Comparison of ENCODE assay signal across 34 cellular contexts in the genomic region with DNA sequence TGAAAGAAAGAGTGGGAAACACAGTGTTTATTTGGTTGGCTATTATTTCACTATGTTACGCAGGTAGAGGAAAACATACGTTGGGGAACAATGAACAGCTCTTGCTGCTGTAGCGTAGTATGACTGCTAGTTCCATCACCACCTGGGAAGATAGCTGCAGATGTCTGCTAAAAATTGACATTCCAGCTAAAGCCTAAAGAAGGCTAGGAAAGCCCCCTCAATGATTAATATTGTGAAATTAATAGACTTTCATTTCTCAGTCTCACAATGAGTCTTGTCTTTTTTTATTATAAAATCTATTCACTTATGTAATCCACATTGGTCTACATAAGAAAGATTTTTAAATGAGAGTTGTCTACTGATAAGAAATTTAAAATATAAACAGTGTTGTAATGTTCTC.
"Had no signal": no experiment of that assay in that cellular context is flagged by ENCODE, and none has a peak within 500 bp of the region (broad histone marks: within the 10 kb centered on the region; RNA-seq: fewer than 3 reads in every experiment).

No MANE protein-coding gene starts in this region.

- DNase-seq: activated CD4-positive, alpha-beta memory T cell treated with anti-CD3 and anti-CD28 coated beads, Interleukin-2, amount 10 ng/mL, durations not matched to agents 7 days and 5 days; activated CD4-positive, alpha-beta T cell treated with anti-CD3 and anti-CD28 coated beads for 36 hours; activated CD4-positive, alpha-beta T cell treated with anti-CD3 and anti-CD28 coated beads, Interleukin-2, amount 10 ng/mL, durations not matched to agents 24 days and 14 days; activated CD4-positive, alpha-beta T cell treated with anti-CD3 and anti-CD28 coated beads, Interleukin-2, amount 50 U/mL, for 4 hours; activated CD4-positive, CD25-positive, alpha-beta regulatory T cell; activated CD4-positive, CD25-positive, alpha-beta regulatory T cell treated with anti-CD3 and anti-CD28 coated beads, Interleukin-2, amount 50 U/mL, for 72 hours; activated CD8-positive, alpha-beta memory T cell treated with anti-CD3 and anti-CD28 coated beads for 24 hours; activated effector memory CD4-positive, alpha-beta T cell treated with Interleukin-2 at 50 U/mL for 16 hours; activated gamma-delta T cell treated with Interleukin-2 at 50 U/mL for 16 hours; activated naive CD4-positive, alpha-beta T cell treated with Interleukin-2 at 50 U/mL for 16 hours; activated naive CD8-positive, alpha-beta T cell treated with anti-CD3 and anti-CD28 coated beads for 36 hours; activated naive CD8-positive, alpha-beta T cell treated with anti-CD3 and anti-CD28 coated beads, Interleukin-2, amount 50 U/mL, for 24 hours; activated T-cell treated with anti-CD3 and anti-CD28 coated beads, Interleukin-2, amount 50 U/mL, for 4 hours; adrenal gland; amygdala; aorta; body of pancreas; cortex of kidney; dermis blood vessel endothelial cell; effector CD4-positive, alpha-beta T cell; effector memory CD8-positive, alpha-beta T cell; erythroblast; foreskin keratinocyte; gastrocnemius medialis; glutamatergic neuron; heart left ventricle; T-helper 1 cell; T-helper 17 cell; T1000 had no signal

- H3K36me3 Mint-ChIP-seq: activated naive CD4-positive, alpha-beta T cell treated with anti-CD3 and anti-CD28 coated beads, Interleukin-2, amount 50 U/mL, for 24 hours; activated naive CD8-positive, alpha-beta T cell treated with anti-CD3 and anti-CD28 coated beads for 36 hours had no signal

- H3K27ac Mint-ChIP-seq: activated CD4-positive, alpha-beta memory T cell treated with anti-CD3 and anti-CD28 coated beads, Interleukin-2, amount 10 ng/mL, durations not matched to agents 7 days and 5 days; activated CD4-positive, alpha-beta T cell treated with anti-CD3 and anti-CD28 coated beads for 36 hours; activated CD4-positive, alpha-beta T cell treated with anti-CD3 and anti-CD28 coated beads, Interleukin-2, amount 10 ng/mL, durations not matched to agents 24 days and 14 days; activated naive CD4-positive, alpha-beta T cell treated with anti-CD3 and anti-CD28 coated beads, Interleukin-2, amount 50 U/mL, for 24 hours; activated naive CD8-positive, alpha-beta T cell treated with anti-CD3 and anti-CD28 coated beads for 36 hours; activated naive CD8-positive, alpha-beta T cell treated with anti-CD3 and anti-CD28 coated beads, Interleukin-2, amount 50 U/mL, for 24 hours; activated T-helper 17 cell treated with anti-CD3 and anti-CD28 coated beads, Interleukin-2, amount 50 U/mL, for 72 hours; effector memory CD8-positive, alpha-beta T cell; T-helper 17 cell; T-helper 2 cell treated with Interferon-gamma antibody and Interleukin-4, amounts not matched to agents 5 μg/mL and 100 μg/mL, for 36 hours had no signal

- H3K4me3 Mint-ChIP-seq: activated CD4-positive, alpha-beta memory T cell treated with anti-CD3 and anti-CD28 coated beads, Interleukin-2, amount 10 ng/mL, durations not matched to agents 7 days and 5 days; activated CD4-positive, alpha-beta T cell treated with anti-CD3 and anti-CD28 coated beads for 36 hours; activated CD4-positive, alpha-beta T cell treated with anti-CD3 and anti-CD28 coated beads, Interleukin-2, amount 10 ng/mL, durations not matched to agents 24 days and 14 days; activated naive CD4-positive, alpha-beta T cell treated with anti-CD3 and anti-CD28 coated beads, Interleukin-2, amount 50 U/mL, for 24 hours; activated naive CD8-positive, alpha-beta T cell treated with anti-CD3 and anti-CD28 coated beads for 36 hours; activated naive CD8-positive, alpha-beta T cell treated with anti-CD3 and anti-CD28 coated beads, Interleukin-2, amount 50 U/mL, for 24 hours; activated T-cell treated with anti-CD3 and anti-CD28 coated beads, Interleukin-2, amount 50 U/mL, for 4 hours; activated T-helper 17 cell treated with anti-CD3 and anti-CD28 coated beads, Interleukin-2, amount 50 U/mL, for 72 hours; effector memory CD8-positive, alpha-beta T cell; T-helper 17 cell; T-helper 2 cell treated with Interferon-gamma antibody and Interleukin-4, amounts not matched to agents 5 μg/mL and 100 μg/mL, for 36 hours had no signal

- H3K4me3 ChIP-seq: adrenal gland, body of pancreas, esophagus muscularis mucosa, gastrocnemius medialis, heart left ventricle had no signal

- ATAC-seq: activated CD4-positive, alpha-beta T cell treated with anti-CD3 and anti-CD28 coated beads for 36 hours; activated naive CD8-positive, alpha-beta T cell treated with anti-CD3 and anti-CD28 coated beads, Interleukin-2, amount 50 U/mL, for 24 hours; activated T-cell treated with anti-CD3 and anti-CD28 coated beads, Interleukin-2, amount 50 U/mL, for 4 hours; activated T-helper 17 cell treated with anti-CD3 and anti-CD28 coated beads, Interleukin-2, amount 50 U/mL, for 72 hours; body of pancreas; effector memory CD8-positive, alpha-beta T cell; foreskin keratinocyte; gastrocnemius medialis; heart left ventricle; T-helper 17 cell had no signal

- H3K9me3 ChIP-seq: adrenal gland, body of pancreas, gastrocnemius medialis, heart left ventricle had no signal

- FAIRE-seq: colon had no signal

- H3K36me3 ChIP-seq: adrenal gland, esophagus muscularis mucosa, gastrocnemius medialis, heart left ventricle had no signal

- H3K9me3 Mint-ChIP-seq: activated CD4-positive, alpha-beta memory T cell treated with anti-CD3 and anti-CD28 coated beads, Interleukin-2, amount 10 ng/mL, durations not matched to agents 7 days and 5 days; activated CD4-positive, alpha-beta T cell treated with anti-CD3 and anti-CD28 coated beads, Interleukin-2, amount 10 ng/mL, durations not matched to agents 24 days and 14 days; activated naive CD4-positive, alpha-beta T cell treated with anti-CD3 and anti-CD28 coated beads, Interleukin-2, amount 50 U/mL, for 24 hours; activated naive CD8-positive, alpha-beta T cell treated with anti-CD3 and anti-CD28 coated beads for 36 hours; activated naive CD8-positive, alpha-beta T cell treated with anti-CD3 and anti-CD28 coated beads, Interleukin-2, amount 50 U/mL, for 24 hours; activated T-cell treated with anti-CD3 and anti-CD28 coated beads, Interleukin-2, amount 50 U/mL, for 4 hours; activated T-helper 17 cell treated with anti-CD3 and anti-CD28 coated beads, Interleukin-2, amount 50 U/mL, for 72 hours; effector memory CD8-positive, alpha-beta T cell had no signal

- H3K27me3 ChIP-seq: adrenal gland, body of pancreas, esophagus muscularis mucosa, foreskin keratinocyte, gastrocnemius medialis had no signal

- H3K4me1 ChIP-seq: adrenal gland, body of pancreas, esophagus muscularis mucosa, foreskin keratinocyte, gastrocnemius medialis, heart left ventricle had no signal

- H3K27ac ChIP-seq: adrenal gland, body of pancreas, esophagus muscularis mucosa, foreskin keratinocyte, gastrocnemius medialis, heart left ventricle had no signal

- H3K4me1 Mint-ChIP-seq: activated CD4-positive, alpha-beta memory T cell treated with anti-CD3 and anti-CD28 coated beads, Interleukin-2, amount 10 ng/mL, durations not matched to agents 7 days and 5 days; activated CD4-positive, alpha-beta T cell treated with anti-CD3 and anti-CD28 coated beads for 36 hours; activated CD4-positive, alpha-beta T cell treated with anti-CD3 and anti-CD28 coated beads, Interleukin-2, amount 10 ng/mL, durations not matched to agents 24 days and 14 days; activated naive CD4-positive, alpha-beta T cell treated with anti-CD3 and anti-CD28 coated beads, Interleukin-2, amount 50 U/mL, for 24 hours; activated naive CD8-positive, alpha-beta T cell treated with anti-CD3 and anti-CD28 coated beads for 36 hours; activated naive CD8-positive, alpha-beta T cell treated with anti-CD3 and anti-CD28 coated beads, Interleukin-2, amount 50 U/mL, for 24 hours; activated T-helper 17 cell treated with anti-CD3 and anti-CD28 coated beads, Interleukin-2, amount 50 U/mL, for 72 hours; T-helper 17 cell had no signal

- H3K27me3 Mint-ChIP-seq: activated CD4-positive, alpha-beta memory T cell treated with anti-CD3 and anti-CD28 coated beads, Interleukin-2, amount 10 ng/mL, durations not matched to agents 7 days and 5 days; activated naive CD8-positive, alpha-beta T cell treated with anti-CD3 and anti-CD28 coated beads, Interleukin-2, amount 50 U/mL, for 24 hours; effector memory CD8-positive, alpha-beta T cell; T-helper 17 cell had no signal
